ENCODE assay signal across 12 cellular contexts in genomic region chr7:140671966-140672365, GRCh38. TPM values are rescaled to one million over a fixed set of nuclear protein-coding genes. Genes with fewer than 3 reads are reported as not detected.
DNase-seq lines count a peak whose midpoint lies in the region; ATAC-seq and TF ChIP-seq lines count a peak whose summit lies in the region.
"Had no signal": no experiment of that assay in that cellular context is flagged by ENCODE, and none has a peak within 500 bp of the region (broad histone marks: within the 10 kb centered on the region; RNA-seq: fewer than 3 reads in every experiment).

No MANE protein-coding gene starts in this region.

- H3K36me3 ChIP-seq in Peyer's patch (no peaks in the 10 kb centered on the region), spleen (peaks cover 0 to 3% (median 0%) of the 10 kb centered on the region in 6 donors), smooth muscle cell (ENCODE audit: low read depth) (no peaks in the 10 kb centered on the region)
- H3K36me3 ChIP-seq: vagina had no signal

- peak overlapping the region; percentile 80 for H3K27ac Mint-ChIP-seq in activated CD4-positive, alpha-beta T cell treated with anti-CD3 and anti-CD28 coated beads, Interleukin-2, amount 10 ng/mL, durations not matched to agents 7 days and 5 days
- H3K27ac Mint-ChIP-seq in glutamatergic neuron (ENCODE audit: unreplicated experiment), result no peak overlapping the region

- no peak for TF ChIP-seq CTCF in Peyer's patch (IDR thresholded peaks at IDR 0.05)
- no peak for TF ChIP-seq CTCF in glutamatergic neuron (IDR thresholded peaks at IDR 0.05; ENCODE audit: partially characterized antibody, unreplicated experiment)
- TF ChIP-seq CTCF in spleen (IDR thresholded peaks at IDR 0.05 in 8 of 11, conservative IDR thresholded peaks at IDR 0.05 in 3 of 11), result no peak
- no peak for TF ChIP-seq CTCF in smooth muscle cell (IDR thresholded peaks at IDR 0.05; ENCODE audit: borderline replicate concordance, insufficient read depth, poor library complexity, severe bottlenecking)

- H3K9me3 Mint-ChIP-seq in activated CD4-positive, alpha-beta T cell treated with anti-CD3 and anti-CD28 coated beads, Interleukin-2, amount 10 ng/mL, durations not matched to agents 7 days and 5 days, result no peaks in the 10 kb centered on the region
- H3K9me3 Mint-ChIP-seq in glutamatergic neuron (ENCODE audit: unreplicated experiment), result peaks cover 4% of the 10 kb centered on the region

- peaks cover 6% of the 10 kb centered on the region for H3K27me3 Mint-ChIP-seq in activated CD4-positive, alpha-beta T cell treated with anti-CD3 and anti-CD28 coated beads, Interleukin-2, amount 10 ng/mL, durations not matched to agents 7 days and 5 days
- peaks cover 2% of the 10 kb centered on the region for H3K27me3 Mint-ChIP-seq in glutamatergic neuron (ENCODE audit: unreplicated experiment)

- H3K79me2 ChIP-seq in smooth muscle cell (ENCODE audit: low read depth), result no peaks in the 10 kb centered on the region

- intact Hi-C loops in spleen (cut with DNase I; ENCODE audit: low total_unique reads), result no loop called here

- peaks cover 3% of the 10 kb centered on the region for H3F3A ChIP-seq in smooth muscle cell (ENCODE audit: low read depth)

- H3K4me1 Mint-ChIP-seq in activated CD4-positive, alpha-beta T cell treated with anti-CD3 and anti-CD28 coated beads, Interleukin-2, amount 10 ng/mL, durations not matched to agents 7 days and 5 days, result peaks cover 42% of the 10 kb centered on the region
- peaks cover 5% of the 10 kb centered on the region for H3K4me1 Mint-ChIP-seq in glutamatergic neuron (ENCODE audit: low read depth, unreplicated experiment)

- H3K27me3 ChIP-seq in Peyer's patch, result no peaks in the 10 kb centered on the region
- no peaks in the 10 kb centered on the region for H3K27me3 ChIP-seq in spleen (replicated peaks in 1 of 7)
- H3K27me3 ChIP-seq in smooth muscle cell (ENCODE audit: low read depth), result no peaks in the 10 kb centered on the region
- H3K27me3 ChIP-seq: vagina had no signal

- no peak for DNase-seq in activated CD4-positive, alpha-beta T cell treated with anti-CD3 and anti-CD28 coated beads, Interleukin-2, amount 10 ng/mL, durations not matched to agents 7 days and 5 days
- DNase-seq in activated CD4-positive, alpha-beta T cell treated with anti-CD3 and anti-CD28 coated beads for 1 hour, result no peak
- peak in 2 of 3 donors; percentile 44 to 45 for DNase-seq in Peyer's patch
- DNase-seq in glutamatergic neuron, result no peak
- DNase-seq in spleen, result peak; percentile 76
- DNase-seq in NCI-H1105 (lab: John Stamatoyannopoulos, UW), result no peak
- no peak for DNase-seq in smooth muscle cell (lab: John Stamatoyannopoulos, UW; ENCODE audit: unreplicated experiment)
- DNase-seq: GOT3, NCI-H2107 had no signal

- H3K9ac ChIP-seq in smooth muscle cell (ENCODE audit: low read depth), result no peak overlapping the region

- POLR2A ChIA-PET in activated CD4-positive, alpha-beta T cell treated with anti-CD3 and anti-CD28 coated beads, Interleukin-2, amount 10 ng/mL, durations not matched to agents 7 days and 5 days (lab: Charles Lee), result no interaction called here

- no peak overlapping the region for H2AFZ ChIP-seq in smooth muscle cell (ENCODE audit: low read depth)

- H3K9me3 ChIP-seq in Peyer's patch (no peaks in the 10 kb centered on the region), spleen (no peaks in the 10 kb centered on the region), smooth muscle cell (replicated peaks; ENCODE audit: low read depth) (no peaks in the 10 kb centered on the region)
- H3K9me3 ChIP-seq: vagina had no signal

- no peak overlapping the region for H3K4me2 ChIP-seq in smooth muscle cell

- no peak for ATAC-seq in HG03196 (IDR thresholded peaks at IDR 0.05; ENCODE audit: unreplicated experiment)

- H3K27ac ChIP-seq in Peyer's patch (no peak overlapping the region), spleen (peak overlapping the region in 3 of 8 donors; percentile 90 to 94 (median 92)), smooth muscle cell (ENCODE audit: low read depth) (no peak overlapping the region)
- H3K27ac ChIP-seq: SK-N-MC had no signal

- H3K36me3 Mint-ChIP-seq in activated CD4-positive, alpha-beta T cell treated with anti-CD3 and anti-CD28 coated beads, Interleukin-2, amount 10 ng/mL, durations not matched to agents 7 days and 5 days (ENCODE audit: low read depth), result peaks cover 5% of the 10 kb centered on the region
- H3K36me3 Mint-ChIP-seq in glutamatergic neuron (ENCODE audit: unreplicated experiment), result no peaks in the 10 kb centered on the region

- peaks cover 0 to 25% (median 8%) of the 10 kb centered on the region in 4 donors for H3K4me1 ChIP-seq in Peyer's patch
- H3K4me1 ChIP-seq in spleen, result peaks cover 23 to 49% (median 44%) of the 10 kb centered on the region in 6 donors
- no peaks in the 10 kb centered on the region for H3K4me1 ChIP-seq in smooth muscle cell (ENCODE audit: low read depth)

- peak overlapping the region; percentile 71 for H3K4me3 Mint-ChIP-seq in activated CD4-positive, alpha-beta T cell treated with anti-CD3 and anti-CD28 coated beads, Interleukin-2, amount 10 ng/mL, durations not matched to agents 7 days and 5 days
- H3K4me3 Mint-ChIP-seq in glutamatergic neuron (ENCODE audit: unreplicated experiment), result peak overlapping the region; percentile 81

- CTCF ChIA-PET in activated CD4-positive, alpha-beta T cell treated with anti-CD3 and anti-CD28 coated beads, Interleukin-2, amount 10 ng/mL, durations not matched to agents 7 days and 5 days (lab: Charles Lee), result no interaction called here

- H4K20me1 ChIP-seq in smooth muscle cell (ENCODE audit: low read depth), result no peaks in the 10 kb centered on the region

- 77 to 92% (median 85%) methylated on average over 10 to 15 of the region's 15 CpGs for WGBS in spleen, 5 donors
- WGBS in smooth muscle cell (ENCODE audit: low lambda C conversion rate), result 80% methylated on average over 15 of the region's 15 CpGs

- TF ChIP-seq POLR2A in Peyer's patch (IDR thresholded peaks at IDR 0.05) (no peak), spleen (IDR thresholded peaks at IDR 0.05) (no peak)

- H3K4me3 ChIP-seq in Peyer's patch (no peak overlapping the region), spleen (peak overlapping the region in 2 of 8 donors; percentile 79 to 95), smooth muscle cell (no peak overlapping the region)

RNA-seq across cellular contexts. Expression of gene ADCK2, which starts 0.8 kb away (rescaled TPM):
- total RNA-seq in activated CD4-positive, alpha-beta T cell treated with anti-CD3 and anti-CD28 coated beads, Interleukin-2, amount 10 ng/mL, durations not matched to agents 7 days and 5 days, result 10 to 100 TPM; 19.7 to 25.8 TPM
- total RNA-seq in Peyer's patch (10 to 100 TPM; 19.8 to 40.4 (median 25.8) TPM), glutamatergic neuron (ENCODE audit: unreplicated experiment) (9.1 TPM), spleen (10 to 100 TPM; 16.9 to 25.2 (median 20.4) TPM), smooth muscle cell (8.0 and 10.8 TPM in 2 replicates)
- polyA plus RNA-seq in spleen (10 to 100 TPM; 10.6 to 15.6 (median 11.9) TPM), smooth muscle cell (10.5 and 13.0 TPM in 2 replicates)

RNA-seq across cellular contexts. Expression of gene NDUFB2, which starts 24.5 kb away (rescaled TPM):
- total RNA-seq in activated CD4-positive, alpha-beta T cell treated with anti-CD3 and anti-CD28 coated beads, Interleukin-2, amount 10 ng/mL, durations not matched to agents 7 days and 5 days, result 100 to 1,000 TPM; 161 to 201 TPM
- total RNA-seq in Peyer's patch, result 100 to 1,000 TPM; 128 to 216 (median 173) TPM
- 127 TPM for total RNA-seq in glutamatergic neuron (ENCODE audit: unreplicated experiment)
- 100 to 1,000 TPM; 104 to 235 (median 123) TPM for total RNA-seq in spleen
- 100 to 1,000 TPM; 155 to 370 (median 238) TPM for polyA plus RNA-seq in spleen
- total RNA-seq in smooth muscle cell, result 380 TPM in 2 replicates
- 376 and 384 TPM in 2 replicates for polyA plus RNA-seq in smooth muscle cell

RNA-seq across cellular contexts. Expression of gene DENND2A, which starts 31.4 kb away (rescaled TPM):
- total RNA-seq in activated CD4-positive, alpha-beta T cell treated with anti-CD3 and anti-CD28 coated beads, Interleukin-2, amount 10 ng/mL, durations not matched to agents 7 days and 5 days, result not detected
- total RNA-seq in Peyer's patch (10 to 100 TPM in 2 of 4 donors, 1 to 10 TPM in 2; 1.6 to 44.6 (median 8.3) TPM), glutamatergic neuron (ENCODE audit: unreplicated experiment) (64.7 TPM), spleen (10 to 100 TPM in 6 of 7 donors, 1 to 10 TPM in 1; 9.6 to 35.3 (median 19.9) TPM), smooth muscle cell (2.8 and 4.6 TPM in 2 replicates)
- polyA plus RNA-seq in spleen (1 to 10 TPM; 1.9 to 7.7 (median 6.6) TPM), smooth muscle cell (1.8 and 5.5 TPM in 2 replicates)

Comparison
In these comparisons a context has a peak if more than half of its experiments do, and no peak if none do; other contexts are left out.
1. DNase-seq: peak in Peyer's patch (2 of 3) and spleen (single experiment); none in activated CD4-positive, alpha-beta T cell treated with anti-CD3 and anti-CD28 coated beads, Interleukin-2, amount 10 ng/mL, durations not matched to agents 7 days and 5 days (single experiment), activated CD4-positive, alpha-beta T cell treated with anti-CD3 and anti-CD28 coated beads for 1 hour (single experiment), glutamatergic neuron (single experiment), NCI-H1105 (single experiment) and smooth muscle cell (single experiment).